1 cellular context compared by ENCODE assay signal in genomic region chr7:22350466-22351328, GRCh38.
TF ChIP-seq lines count a peak whose summit lies in the region.

No MANE protein-coding gene starts in this region.

TF ChIP-seq in K562, 482 proteins besides CTCF, POLR2A, EP300 and RAD21 (continued from another document and continues in another):
- TF ChIP-seq, protein P1, sequence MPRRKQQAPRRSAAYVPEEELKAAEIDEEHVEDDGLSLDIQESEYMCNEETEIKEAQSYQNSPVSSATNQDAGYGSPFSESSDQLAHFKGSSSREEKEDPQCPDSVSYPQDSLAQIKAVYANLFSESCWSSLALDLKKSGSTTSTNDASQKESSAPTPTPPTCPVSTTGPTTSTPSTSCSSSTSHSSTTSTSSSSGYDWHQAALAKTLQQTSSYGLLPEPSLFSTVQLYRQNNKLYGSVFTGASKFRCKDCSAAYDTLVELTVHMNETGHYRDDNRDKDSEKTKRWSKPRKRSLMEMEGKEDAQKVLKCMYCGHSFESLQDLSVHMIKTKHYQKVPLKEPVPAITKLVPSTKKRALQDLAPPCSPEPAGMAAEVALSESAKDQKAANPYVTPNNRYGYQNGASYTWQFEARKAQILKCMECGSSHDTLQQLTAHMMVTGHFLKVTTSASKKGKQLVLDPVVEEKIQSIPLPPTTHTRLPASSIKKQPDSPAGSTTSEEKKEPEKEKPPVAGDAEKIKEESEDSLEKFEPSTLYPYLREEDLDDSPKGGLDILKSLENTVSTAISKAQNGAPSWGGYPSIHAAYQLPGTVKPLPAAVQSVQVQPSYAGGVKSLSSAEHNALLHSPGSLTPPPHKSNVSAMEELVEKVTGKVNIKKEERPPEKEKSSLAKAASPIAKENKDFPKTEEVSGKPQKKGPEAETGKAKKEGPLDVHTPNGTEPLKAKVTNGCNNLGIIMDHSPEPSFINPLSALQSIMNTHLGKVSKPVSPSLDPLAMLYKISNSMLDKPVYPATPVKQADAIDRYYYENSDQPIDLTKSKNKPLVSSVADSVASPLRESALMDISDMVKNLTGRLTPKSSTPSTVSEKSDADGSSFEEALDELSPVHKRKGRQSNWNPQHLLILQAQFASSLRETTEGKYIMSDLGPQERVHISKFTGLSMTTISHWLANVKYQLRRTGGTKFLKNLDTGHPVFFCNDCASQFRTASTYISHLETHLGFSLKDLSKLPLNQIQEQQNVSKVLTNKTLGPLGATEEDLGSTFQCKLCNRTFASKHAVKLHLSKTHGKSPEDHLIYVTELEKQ (CRISPR knock-in tag; IDR thresholded peaks at IDR 0.05): no peak
- peak; percentile 13 for TF ChIP-seq CHD4 (IDR thresholded peaks at IDR 0.05; ENCODE audit: insufficient read depth, insufficient replicate concordance, low read depth, low read length, poor library complexity, severe bottlenecking)
- peak; percentile 88 for TF ChIP-seq EHMT2 (IDR thresholded peaks at IDR 0.05)
- TF ChIP-seq RB1 (IDR thresholded peaks at IDR 0.05; ENCODE audit: low read depth): no peak
- TF ChIP-seq, protein P2, sequence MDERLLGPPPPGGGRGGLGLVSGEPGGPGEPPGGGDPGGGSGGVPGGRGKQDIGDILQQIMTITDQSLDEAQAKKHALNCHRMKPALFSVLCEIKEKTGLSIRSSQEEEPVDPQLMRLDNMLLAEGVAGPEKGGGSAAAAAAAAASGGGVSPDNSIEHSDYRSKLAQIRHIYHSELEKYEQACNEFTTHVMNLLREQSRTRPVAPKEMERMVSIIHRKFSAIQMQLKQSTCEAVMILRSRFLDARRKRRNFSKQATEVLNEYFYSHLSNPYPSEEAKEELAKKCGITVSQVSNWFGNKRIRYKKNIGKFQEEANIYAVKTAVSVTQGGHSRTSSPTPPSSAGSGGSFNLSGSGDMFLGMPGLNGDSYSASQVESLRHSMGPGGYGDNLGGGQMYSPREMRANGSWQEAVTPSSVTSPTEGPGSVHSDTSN (CRISPR knock-in tag; IDR thresholded peaks at IDR 0.05; ENCODE audit: low read depth): no peak
- TF ChIP-seq, protein P2 (tag; conservative IDR thresholded peaks at IDR 0.05; ENCODE audit: low read depth): peak; percentile 82
- no peak for TF ChIP-seq NR2C2 (CRISPR knock-in tag; IDR thresholded peaks at IDR 0.05)
- TF ChIP-seq NR2C2 (tag; IDR thresholded peaks at IDR 0.05): peak; percentile 65; the same call in 1 of the 2 replicates
- TF ChIP-seq SP1 (CRISPR knock-in tag; IDR thresholded peaks at IDR 0.05): no peak
- TF ChIP-seq MGA (IDR thresholded peaks at IDR 0.05): peak; percentile 59; the same call in 1 of the 2 replicates
- TF ChIP-seq ARNT (IDR thresholded peaks at IDR 0.05): peak; percentile 81 to 90; a peak in 3 of 4 replicates
- TF ChIP-seq RFX7 (CRISPR knock-in tag; IDR thresholded peaks at IDR 0.05): no peak
- TF ChIP-seq CHAMP1 (IDR thresholded peaks at IDR 0.05): peak; percentile 90
- TF ChIP-seq XRCC3 (IDR thresholded peaks at IDR 0.05): no peak
- TF ChIP-seq DPF2 (IDR thresholded peaks at IDR 0.05): peak; percentile 100
- TF ChIP-seq ZNF175 (CRISPR knock-in tag; IDR thresholded peaks at IDR 0.05; ENCODE audit: low read depth): peak; percentile 61; the same call in 1 of the 2 replicates
- no peak for TF ChIP-seq NCOA6 (IDR thresholded peaks at IDR 0.05)
- peak; percentile 77 for TF ChIP-seq HES1 (IDR thresholded peaks at IDR 0.05; ENCODE audit: low read depth)
- TF ChIP-seq SPI1 (IDR thresholded peaks at IDR 0.05; ENCODE audit: borderline replicate concordance, low read depth, low read length): no peak
- TF ChIP-seq PTRF (tag; IDR thresholded peaks at IDR 0.05): no peak
- peak; percentile 79 for TF ChIP-seq BRD9 (IDR thresholded peaks at IDR 0.05; ENCODE audit: low read depth, partially characterized antibody)
- no peak for TF ChIP-seq RUNX1 (IDR thresholded peaks at IDR 0.05; ENCODE audit: low read depth)
- TF ChIP-seq PHF20 (IDR thresholded peaks at IDR 0.05; ENCODE audit: partially characterized antibody): no peak
- no peak for TF ChIP-seq XRCC5 (IDR thresholded peaks at IDR 0.05; ENCODE audit: low read depth, low read length)
- TF ChIP-seq GTF2E2 (tag; IDR thresholded peaks at IDR 0.05): no peak
- no peak for TF ChIP-seq OTX1 (CRISPR knock-in tag; IDR thresholded peaks at IDR 0.05)
- TF ChIP-seq FOXJ2 (tag; IDR thresholded peaks at IDR 0.05): peak; percentile 91
- peak; percentile 80; the same call in 1 of the 2 replicates for TF ChIP-seq CC2D1A (IDR thresholded peaks at IDR 0.05)
- TF ChIP-seq TAF7 (tag; IDR thresholded peaks at IDR 0.05): no peak
- TF ChIP-seq PRMT5 (CRISPR knock-in tag; IDR thresholded peaks at IDR 0.05): no peak
- TF ChIP-seq BDP1 (IDR thresholded peaks at IDR 0.05; ENCODE audit: insufficient read depth, insufficient read length): no peak
- no peak for TF ChIP-seq ELK3 (CRISPR knock-in tag; IDR thresholded peaks at IDR 0.05)
- TF ChIP-seq FOS (IDR thresholded peaks at IDR 0.05; ENCODE audit: extremely low read depth, insufficient read length): peak; percentile 74
- TF ChIP-seq, protein P3, sequence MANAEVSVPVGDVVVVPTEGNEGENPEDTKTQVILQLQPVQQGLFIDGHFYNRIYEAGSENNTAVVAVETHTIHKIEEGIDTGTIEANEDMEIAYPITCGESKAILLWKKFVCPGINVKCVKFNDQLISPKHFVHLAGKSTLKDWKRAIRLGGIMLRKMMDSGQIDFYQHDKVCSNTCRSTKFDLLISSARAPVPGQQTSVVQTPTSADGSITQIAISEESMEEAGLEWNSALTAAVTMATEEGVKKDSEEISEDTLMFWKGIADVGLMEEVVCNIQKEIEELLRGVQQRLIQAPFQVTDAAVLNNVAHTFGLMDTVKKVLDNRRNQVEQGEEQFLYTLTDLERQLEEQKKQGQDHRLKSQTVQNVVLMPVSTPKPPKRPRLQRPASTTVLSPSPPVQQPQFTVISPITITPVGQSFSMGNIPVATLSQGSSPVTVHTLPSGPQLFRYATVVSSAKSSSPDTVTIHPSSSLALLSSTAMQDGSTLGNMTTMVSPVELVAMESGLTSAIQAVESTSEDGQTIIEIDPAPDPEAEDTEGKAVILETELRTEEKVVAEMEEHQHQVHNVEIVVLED (CRISPR knock-in tag; IDR thresholded peaks at IDR 0.05): no peak
- no peak for TF ChIP-seq KDM4B (IDR thresholded peaks at IDR 0.05; ENCODE audit: borderline replicate concordance in 2 of 2, low read depth in 1 of 2)
- no peak for TF ChIP-seq MAFK (IDR thresholded peaks at IDR 0.05; ENCODE audit: low read length)
